Comparison of ENCODE assay signal across 13 cellular contexts in the genomic region with DNA sequence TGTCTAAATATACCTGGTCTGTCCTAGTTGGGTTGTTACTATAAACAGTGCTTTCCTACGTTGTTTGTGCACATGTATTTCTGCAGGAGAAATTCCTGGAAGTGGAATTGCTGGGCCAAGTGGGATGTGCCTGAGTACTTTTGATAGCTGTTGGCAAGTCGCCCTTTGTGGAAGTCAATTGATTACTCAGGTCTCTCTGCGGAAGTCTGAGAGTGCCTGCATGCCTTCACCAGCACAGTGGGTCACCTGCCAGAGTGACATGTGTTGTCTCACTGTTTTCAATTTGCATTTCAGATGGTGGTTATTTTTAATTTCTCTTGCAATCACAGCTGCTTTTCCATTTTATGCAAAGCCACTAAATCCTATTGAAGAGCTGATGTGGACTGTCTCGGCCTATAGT. TPM values are rescaled to one million over a fixed set of nuclear protein-coding genes. Genes with fewer than 3 reads are reported as not detected.
A peak's percentile ranks its signal among the peaks of the same experiment; 100 is the strongest.
DNase-seq lines count a peak whose midpoint lies in the region; ATAC-seq and TF ChIP-seq lines count a peak whose summit lies in the region.
"Had no signal": no experiment of that assay in that cellular context is flagged by ENCODE, and none has a peak within 500 bp of the region (broad histone marks: within the 10 kb centered on the region; RNA-seq: fewer than 3 reads in every experiment).

No MANE protein-coding gene starts in this region.

- TF ChIP-seq CTCF in heart right ventricle (IDR thresholded peaks at IDR 0.05) (no peak), right lobe of liver (IDR thresholded peaks at IDR 0.05) (no peak), thyroid gland (IDR thresholded peaks at IDR 0.05) (no peak)

- TF ChIP-seq POLR2A in right lobe of liver (IDR thresholded peaks at IDR 0.05), result no peak
- TF ChIP-seq POLR2A in thyroid gland (IDR thresholded peaks at IDR 0.05), result no peak

- intact Hi-C loops in heart right ventricle (cut with DNase I), result loop anchor here in 1 of 10 donors (10.0 kb wide), 1 partner anchor 70 kb away; no protein-coding TSS in a partner anchor
- intact Hi-C loops in Right ventricle myocardium inferior (cut with DNase I), result no loop called here
- intact Hi-C loops in right lobe of liver (cut with DNase I), result no loop called here
- intact Hi-C loops in thyroid gland (cut with DNase I), result no loop called here

- ATAC-seq in heart right ventricle (peak in 5 of 8 donors; percentile 8 to 31 (median 16)), Right ventricle myocardium inferior (no peak), right lobe of liver (peak; percentile 48 to 66 (median 61)), GM18868 (IDR thresholded peaks at IDR 0.05; ENCODE audit: unreplicated experiment) (no peak), GM18511 (IDR thresholded peaks at IDR 0.05; ENCODE audit: unreplicated experiment) (no peak)
- no peak for ATAC-seq in activated T-helper 17 cell treated with anti-CD3 and anti-CD28 coated beads, Interleukin-2, amount 50 U/mL, for 72 hours (replicated peaks)

- peak in 1 of 2 donors; percentile 66 for DNase-seq in heart right ventricle
- DNase-seq in Right ventricle myocardium inferior (ENCODE audit: missing footprints), result no peak
- peak in 2 of 3 donors; percentile 65 to 82 for DNase-seq in right lobe of liver
- peak; percentile 18 to 41 for DNase-seq in thyroid gland
- DNase-seq in RPMI8226, result no peak
- DNase-seq: cerebellar nuclear complex, GDM1, NCI-H2171 had no signal

- H3K9me3 ChIP-seq in heart right ventricle (no peaks in the 10 kb centered on the region), right lobe of liver (no peaks in the 10 kb centered on the region), thyroid gland (no peaks in the 10 kb centered on the region)
- H3K9me3 ChIP-seq: BLaER1 had no signal

- peaks cover 11% of the 10 kb centered on the region for H3K4me1 Mint-ChIP-seq in activated T-helper 17 cell treated with anti-CD3 and anti-CD28 coated beads, Interleukin-2, amount 50 U/mL, for 72 hours

- H3K27ac ChIP-seq in heart right ventricle (peak overlapping the region in 4 of 10 donors; percentile 18 to 62 (median 46)), right lobe of liver (peak overlapping the region in 2 of 3 donors; percentile 66 to 89), thyroid gland (peak overlapping the region in 1 of 3 donors; percentile 1)
- H3K27ac ChIP-seq: BLaER1 had no signal

- H3K27me3 Mint-ChIP-seq in activated T-helper 17 cell treated with anti-CD3 and anti-CD28 coated beads, Interleukin-2, amount 50 U/mL, for 72 hours, result no peaks in the 10 kb centered on the region

- H3K36me3 Mint-ChIP-seq in activated T-helper 17 cell treated with anti-CD3 and anti-CD28 coated beads, Interleukin-2, amount 50 U/mL, for 72 hours (ENCODE audit: low read depth), result peaks cover 2% of the 10 kb centered on the region

- peaks cover 0 to 6% (median 0%) of the 10 kb centered on the region in 9 donors for H3K36me3 ChIP-seq in heart right ventricle
- H3K36me3 ChIP-seq in right lobe of liver, result no peaks in the 10 kb centered on the region
- no peaks in the 10 kb centered on the region for H3K36me3 ChIP-seq in thyroid gland

- no peaks in the 10 kb centered on the region for H3K9me3 Mint-ChIP-seq in activated T-helper 17 cell treated with anti-CD3 and anti-CD28 coated beads, Interleukin-2, amount 50 U/mL, for 72 hours

- H3K4me1 ChIP-seq in heart right ventricle (peaks cover 2 to 45% (median 30%) of the 10 kb centered on the region in 9 donors), right lobe of liver (peaks cover 0 to 26% (median 8%) of the 10 kb centered on the region in 4 donors), thyroid gland (peaks cover 5 to 10% of the 10 kb centered on the region in 2 donors)

- peak overlapping the region; percentile 40 for H3K4me3 Mint-ChIP-seq in activated T-helper 17 cell treated with anti-CD3 and anti-CD28 coated beads, Interleukin-2, amount 50 U/mL, for 72 hours

- no peaks in the 10 kb centered on the region for H3K27me3 ChIP-seq in heart right ventricle
- no peaks in the 10 kb centered on the region for H3K27me3 ChIP-seq in right lobe of liver
- H3K27me3 ChIP-seq in thyroid gland, result no peaks in the 10 kb centered on the region
- H3K27me3 ChIP-seq: BLaER1 had no signal

- H3K27ac Mint-ChIP-seq in activated T-helper 17 cell treated with anti-CD3 and anti-CD28 coated beads, Interleukin-2, amount 50 U/mL, for 72 hours, result no peak overlapping the region

- H3K4me3 ChIP-seq in heart right ventricle, result no peak overlapping the region
- no peak overlapping the region for H3K4me3 ChIP-seq in right lobe of liver
- no peak overlapping the region for H3K4me3 ChIP-seq in thyroid gland (replicated peaks in 1 of 3)
- H3K4me3 ChIP-seq: BLaER1 had no signal

- WGBS in heart right ventricle, 2 donors, result 31 to 33% methylated on average over 4 of the region's 4 CpGs
- WGBS in right lobe of liver (ENCODE audit: insufficient coverage, low coverage, low lambda C conversion rate, missing lambda C conversion rate), result 44% methylated on average over 2 of the region's 4 CpGs
- 55 to 66% methylated on average over 4 of the region's 4 CpGs for WGBS in thyroid gland, 2 donors

RNA-seq across cellular contexts. Expression of a gene that starts 2.3 kb away (rescaled TPM):
- total RNA-seq in heart right ventricle (10 to 100 TPM; 15.5 to 25.5 (median 20.2) TPM), Right ventricle myocardium inferior (24.0 TPM), right lobe of liver (10 to 100 TPM; 10.2 to 57.1 (median 15.2) TPM), thyroid gland (10 to 100 TPM; 20.7 to 52.5 (median 43.2) TPM)
- polyA plus RNA-seq in heart right ventricle, result 10 to 100 TPM; 34.1 to 36.3 TPM
- total RNA-seq in activated T-helper 17 cell treated with anti-CD3 and anti-CD28 coated beads, Interleukin-2, amount 50 U/mL, for 72 hours, result 10 to 100 TPM; 84.3 to 93.2 TPM

RNA-seq across cellular contexts. Expression of a gene that starts 14.3 kb away (rescaled TPM):
- total RNA-seq in heart right ventricle (100 to 1,000 TPM in 1 of 10 donors, 10 to 100 TPM in 9; 13.0 to 117 (median 27.7) TPM), Right ventricle myocardium inferior (63.7 TPM), right lobe of liver (10 to 100 TPM; 22.8 to 70.0 (median 41.3) TPM), thyroid gland (100 to 1,000 TPM; 199 to 475 (median 339) TPM)
- 10 to 100 TPM; 72.2 to 90.0 TPM for polyA plus RNA-seq in heart right ventricle
- 100 to 1,000 TPM; 242 to 290 TPM for total RNA-seq in activated T-helper 17 cell treated with anti-CD3 and anti-CD28 coated beads, Interleukin-2, amount 50 U/mL, for 72 hours

RNA-seq across cellular contexts. Expression of a gene that starts 21.2 kb away (rescaled TPM):
- total RNA-seq in heart right ventricle, result 1 to 10 TPM in 7 of 10 donors, under 1 TPM in 3; 0.21 to 8.6 (median 1.1) TPM
- 1 to 10 TPM; 2.3 to 4.5 TPM for polyA plus RNA-seq in heart right ventricle
- total RNA-seq in Right ventricle myocardium inferior, result 2.9 TPM
- 1 to 10 TPM; 5.9 to 6.7 TPM for total RNA-seq in activated T-helper 17 cell treated with anti-CD3 and anti-CD28 coated beads, Interleukin-2, amount 50 U/mL, for 72 hours
- total RNA-seq in right lobe of liver, result under 1 TPM; 0.15 to 0.98 (median 0.35) TPM
- total RNA-seq in thyroid gland, result 1 to 10 TPM in 3 of 4 donors, under 1 TPM in 1; 0.33 to 1.3 (median 1.3) TPM
- polyA plus RNA-seq: neural cell had no signal

RNA-seq across cellular contexts. Expression of a gene that starts 26.8 kb away (rescaled TPM):
- total RNA-seq in heart right ventricle, result not detected
- polyA plus RNA-seq in heart right ventricle, result not detected
- not detected for total RNA-seq in Right ventricle myocardium inferior
- total RNA-seq in activated T-helper 17 cell treated with anti-CD3 and anti-CD28 coated beads, Interleukin-2, amount 50 U/mL, for 72 hours, result under 1 TPM; 0.42 to 0.56 TPM
- not detected for total RNA-seq in right lobe of liver
- not detected for total RNA-seq in thyroid gland
- polyA plus RNA-seq: neural cell had no signal

RNA-seq across cellular contexts. Expression of a gene that starts 41.1 kb away (rescaled TPM):
- total RNA-seq in heart right ventricle (10 to 100 TPM; 11.8 to 19.1 (median 14.3) TPM), Right ventricle myocardium inferior (17.0 TPM), right lobe of liver (10 to 100 TPM in 2 of 6 experiments, 1 to 10 TPM in 4; 8.1 to 12.8 (median 10.0) TPM), thyroid gland (10 to 100 TPM; 12.5 to 26.8 (median 19.1) TPM)
- polyA plus RNA-seq in heart right ventricle, result 10 to 100 TPM; 13.0 to 38.0 TPM
- 100 to 1,000 TPM in 1 of 2 donors, 10 to 100 TPM in 1; 57.1 to 119 TPM for total RNA-seq in activated T-helper 17 cell treated with anti-CD3 and anti-CD28 coated beads, Interleukin-2, amount 50 U/mL, for 72 hours

Comparison
In these comparisons a context has a peak if more than half of its experiments do, and no peak if none do; other contexts are left out.
1. ATAC-seq: peak in heart right ventricle (5 of 8) and right lobe of liver (4 of 4); none in Right ventricle myocardium inferior (single experiment), activated T-helper 17 cell treated with anti-CD3 and anti-CD28 coated beads, Interleukin-2, amount 50 U/mL, for 72 hours (single experiment), GM18868 (single experiment) and GM18511 (single experiment).
2. DNase-seq: peak in right lobe of liver (2 of 3) and thyroid gland (2 of 2); none in Right ventricle myocardium inferior (single experiment) and RPMI8226 (single experiment).